In the genomic region with DNA sequence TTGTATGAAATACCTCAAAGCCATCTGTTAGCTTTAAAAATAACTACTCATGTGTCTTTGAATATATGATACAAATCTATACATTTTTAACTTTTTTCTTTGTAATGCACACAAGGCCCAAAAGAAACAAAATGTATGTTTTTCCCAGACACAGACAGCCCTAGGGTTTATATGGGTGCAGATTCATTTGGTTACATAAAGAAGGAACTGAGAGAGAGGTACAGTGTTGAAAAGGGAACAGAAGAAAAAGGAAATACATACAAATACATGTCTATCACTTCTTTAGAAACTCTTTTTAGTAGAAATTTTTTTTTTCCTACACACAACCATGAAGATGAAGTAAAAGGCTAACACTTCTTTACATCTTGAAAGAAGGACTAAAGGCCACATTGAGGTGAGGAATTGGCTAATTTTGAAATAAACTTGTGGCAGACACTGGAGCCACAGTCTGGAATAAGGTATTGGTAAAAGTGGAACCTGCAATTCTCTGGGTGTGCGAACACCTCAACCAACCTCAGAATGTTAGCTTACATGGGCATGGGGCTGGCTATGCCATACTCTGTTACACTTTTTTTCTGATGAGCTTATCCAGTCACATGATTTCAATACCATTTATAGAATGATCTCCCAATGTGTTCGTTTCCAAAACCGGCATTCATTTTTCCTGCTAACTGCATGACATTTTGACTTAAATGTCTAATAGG, we compare ENCODE assay signal across 30 cellular contexts.
DNase-seq lines count a peak whose midpoint lies in the region; ATAC-seq and TF ChIP-seq lines count a peak whose summit lies in the region.
"Had no signal": no experiment of that assay in that cellular context is flagged by ENCODE, and none has a peak within 500 bp of the region (broad histone marks: within the 10 kb centered on the region; RNA-seq: fewer than 3 reads in every experiment).

No MANE protein-coding gene starts in this region.

- H3K79me2 ChIP-seq in OCI-LY3 (ENCODE audit: low read length) = no peaks in the 10 kb centered on the region

- H3K4me2 ChIP-seq in OCI-LY3 (ENCODE audit: low read length) = peak overlapping the region; percentile 63
- H3K4me2 ChIP-seq: BLaER1, GM23338 had no signal

- peak overlapping the region; percentile 99 for H3K27ac ChIP-seq in OCI-LY3 (ENCODE audit: low read length)
- H3K27ac ChIP-seq: BLaER1, body of pancreas, dorsolateral prefrontal cortex, left lung, neutrophil, right lobe of liver, thoracic aorta, uterus had no signal

- H4K20me1 ChIP-seq in OCI-LY3 (ENCODE audit: insufficient read depth, low read length) = no peaks in the 10 kb centered on the region
- H4K20me1 ChIP-seq: BLaER1 had no signal

- DNase-seq in T-helper 1 cell = no peak
- DNase-seq in GDM1 (lab: John Stamatoyannopoulos, UW) = no peak
- DNase-seq: activated CD4-positive, CD25-positive, alpha-beta regulatory T cell; activated naive CD4-positive, alpha-beta T cell; activated T-cell treated with anti-CD3 and anti-CD28 coated beads, Interleukin-2, amount 50 U/mL, for 72 hours; body of pancreas; cerebellar nuclear complex; COR-L47; dorsolateral prefrontal cortex; KG1; left lung; MM.1S; NCI-H1436 treated with DMSO at 0.1 percent for 48 hours; NCI-H510A; right lobe of liver; SIG-M5; stimulated activated CD4-positive, alpha-beta T cell treated with anti-CD3 and anti-CD28 coated beads, Interleukin-12 subunit alpha, Interleukin-12 subunit beta, amount 100 ng/mL, for 4 hours; stimulated activated CD4-positive, alpha-beta T cell treated with anti-CD3 and anti-CD28 coated beads, Interleukin-4, amount 100 ng/mL, for 4 hours; stimulated activated naive CD4-positive, alpha-beta T cell; uterus had no signal

- peaks cover 15% of the 10 kb centered on the region for H3K36me3 ChIP-seq in OCI-LY3 (replicated peaks; ENCODE audit: low read depth, low read length)
- H3K36me3 ChIP-seq: BLaER1, left lung, neutrophil, right lobe of liver, thoracic aorta, uterus had no signal

- TF ChIP-seq CTCF in OCI-LY3 (IDR thresholded peaks at IDR 0.05; ENCODE audit: low read depth, low read length) = no peak

- H3K4me1 ChIP-seq in OCI-LY3 (ENCODE audit: low read length) = peaks cover 34% of the 10 kb centered on the region
- H3K4me1 ChIP-seq: BLaER1, body of pancreas, left lung, right lobe of liver, uterus had no signal

- H3K9ac ChIP-seq in OCI-LY3 (ENCODE audit: low read length) = peak overlapping the region; percentile 66
- H3K9ac ChIP-seq: BLaER1 had no signal

- peaks cover 17% of the 10 kb centered on the region; the same call in 1 of the 2 replicates for H3K9me3 ChIP-seq in OCI-LY3 (ENCODE audit: insufficient read depth, low read length)
- H3K9me3 ChIP-seq: BLaER1, body of pancreas, left lung, neutrophil, right lobe of liver, thoracic aorta, uterus had no signal

- H2AFZ ChIP-seq in OCI-LY3 (ENCODE audit: low read depth, low read length) = peak overlapping the region; percentile 79; the same call in 1 of the 2 replicates
- H2AFZ ChIP-seq: GM23338 had no signal

- H3K27me3 ChIP-seq in OCI-LY3 (ENCODE audit: low read depth, low read length) = no peaks in the 10 kb centered on the region
- H3K27me3 ChIP-seq: BLaER1, body of pancreas, left lung, neutrophil, right lobe of liver had no signal

- peak; percentile 97 for ATAC-seq in GM18519 (IDR thresholded peaks at IDR 0.05; ENCODE audit: low FRiP score, unreplicated experiment)
- ATAC-seq in GM21529 (IDR thresholded peaks at IDR 0.05; ENCODE audit: unreplicated experiment) = peak; percentile 75
- peak; percentile 71 for ATAC-seq in HG03159 (IDR thresholded peaks at IDR 0.05; ENCODE audit: unreplicated experiment)
- no peak for ATAC-seq in HG02981 (IDR thresholded peaks at IDR 0.05; ENCODE audit: unreplicated experiment)
- ATAC-seq in GM19035 (IDR thresholded peaks at IDR 0.05; ENCODE audit: unreplicated experiment) = no peak
- ATAC-seq: activated T-cell treated with anti-CD3 and anti-CD28 coated beads, Interleukin-2, amount 50 U/mL, for 72 hours; body of pancreas; GM23338; left lung; right lobe of liver had no signal

- H3K4me3 ChIP-seq in OCI-LY3 (ENCODE audit: low read length) = peak overlapping the region; percentile 40
- H3K4me3 ChIP-seq: BLaER1, body of pancreas, dorsolateral prefrontal cortex, GM23338, left lung, right lobe of liver, thoracic aorta, uterus had no signal

Comparison
In these comparisons a context has a peak if more than half of its experiments do, and no peak if none do; other contexts are left out.
1. ATAC-seq: peak in GM18519 (single experiment), GM21529 (single experiment) and HG03159 (single experiment); none in HG02981 (single experiment) and GM19035 (single experiment).